8 cellular contexts compared by ENCODE assay signal in genomic region chr13:26557051-26557392, GRCh38. TPM values are rescaled to one million over a fixed set of nuclear protein-coding genes. Genes with fewer than 3 reads are reported as not detected.
DNase-seq lines count a peak whose midpoint lies in the region; ATAC-seq and TF ChIP-seq lines count a peak whose summit lies in the region.

No MANE protein-coding gene starts in this region.

- peak; percentile 23 for ATAC-seq in GM21529 (IDR thresholded peaks at IDR 0.05; ENCODE audit: unreplicated experiment)

- no peak for TF ChIP-seq EP300 in esophagus muscularis mucosa (IDR thresholded peaks at IDR 0.05)
- no peak for TF ChIP-seq EP300 in sigmoid colon (IDR thresholded peaks at IDR 0.05)

- H3K27ac ChIP-seq in esophagus muscularis mucosa (replicated peaks in 1 of 4) (peak overlapping the region in 1 of 4 donors; percentile 27), sigmoid colon (peak overlapping the region in 1 of 4 donors; percentile 12)

- TF ChIP-seq POLR2A in esophagus muscularis mucosa (IDR thresholded peaks at IDR 0.05; ENCODE audit: low read depth) (no peak), sigmoid colon (IDR thresholded peaks at IDR 0.05) (no peak)

- intact Hi-C loops in esophagus muscularis mucosa (cut with DNase I) (loop anchor here (5.0 to 10.0 kb wide), 3 partner anchors 138 to 1058 kb away; partner anchors contain the start of gene RASL11A), sigmoid colon (cut with DNase I) (loop anchor here (5.0 to 10.0 kb wide), 3 partner anchors 140 to 1252 kb away; partner anchors contain the start of gene NUP58)

- no peaks in the 10 kb centered on the region for H3K9me3 ChIP-seq in esophagus muscularis mucosa
- H3K9me3 ChIP-seq in sigmoid colon: no peaks in the 10 kb centered on the region

- DNase-seq in HuH-7.5 (ENCODE audit: low spot score) (peak; percentile 31), esophagus muscularis mucosa (ENCODE audit: extremely low spot score) (no peak), sigmoid colon (no peak), C1 segment of cervical spinal cord (lab: John Stamatoyannopoulos, UW) (no peak), cerebellar cortex (ENCODE audit: low spot score) (no peak), amygdala (lab: John Stamatoyannopoulos, UW) (no peak)
- DNase-seq in activated naive CD4-positive, alpha-beta T cell (lab: John Stamatoyannopoulos, UW): no peak

- TF ChIP-seq CTCF in esophagus muscularis mucosa (IDR thresholded peaks at IDR 0.05) (no peak), sigmoid colon (IDR thresholded peaks at IDR 0.05) (no peak)

- peak overlapping the region; percentile 78 to 88 (median 84) for H3K4me3 ChIP-seq in esophagus muscularis mucosa
- peak overlapping the region; percentile 1 to 91 (median 83) for H3K4me3 ChIP-seq in sigmoid colon

- WGBS in esophagus muscularis mucosa: 2% methylated on average over 3 of the region's 3 CpGs
- 2% methylated on average over 3 of the region's 3 CpGs for WGBS in sigmoid colon, 2 donors

- H3K27me3 ChIP-seq in esophagus muscularis mucosa (no peaks in the 10 kb centered on the region), sigmoid colon (no peaks in the 10 kb centered on the region)

- H3K4me1 ChIP-seq in esophagus muscularis mucosa (peaks cover 0 to 27% (median 19%) of the 10 kb centered on the region in 4 donors), sigmoid colon (peaks cover 0 to 15% (median 8%) of the 10 kb centered on the region in 4 donors)

- H3K36me3 ChIP-seq in esophagus muscularis mucosa (no peaks in the 10 kb centered on the region), sigmoid colon (no peaks in the 10 kb centered on the region)

RNA-seq across cellular contexts. Expression of gene WASF3, which starts 0.5 kb away (rescaled TPM):
- total RNA-seq in esophagus muscularis mucosa (10 to 100 TPM; 16.6 to 19.9 (median 18.4) TPM), sigmoid colon (10 to 100 TPM; 12.4 to 17.1 (median 14.6) TPM)
- polyA plus RNA-seq in sigmoid colon: 1 to 10 TPM in 2 of 3 donors, under 1 TPM in 1; 0.92 to 4.8 (median 2.6) TPM
